In the genomic region with DNA sequence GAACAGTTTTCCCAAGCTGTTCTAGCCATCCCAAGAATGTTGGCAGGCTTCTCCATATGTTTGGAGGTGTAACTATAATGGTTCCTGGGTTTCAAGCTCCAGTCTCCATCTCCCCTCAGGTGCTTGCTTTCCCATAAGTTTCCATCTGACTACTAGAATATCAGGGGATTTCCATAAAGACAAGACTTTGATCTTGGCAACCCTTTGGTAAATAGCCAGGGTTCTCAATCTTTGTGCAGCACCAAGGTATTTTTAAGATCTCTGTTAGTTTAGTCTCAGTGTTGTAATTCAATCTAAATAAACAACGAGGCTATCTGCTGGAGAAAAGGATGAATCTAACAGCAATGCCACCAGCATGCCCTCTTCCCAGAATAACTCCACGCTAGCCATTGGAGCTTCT, we compare ENCODE assay signal across 9 cellular contexts. TPM values are rescaled to one million over a fixed set of nuclear protein-coding genes. Genes with fewer than 3 reads are reported as not detected.
"Had no signal": no experiment of that assay in that cellular context is flagged by ENCODE, and none has a peak within 500 bp of the region (broad histone marks: within the 10 kb centered on the region; RNA-seq: fewer than 3 reads in every experiment).

No MANE protein-coding gene starts in this region.

RNA-seq across cellular contexts. Expression of a gene that starts 56.7 kb away (rescaled TPM):
- total RNA-seq: esophagus mucosa, fibroblast of lung, glomerular endothelial cell, lower lobe of right lung, osteoblast, psoas muscle had no signal
- polyA plus RNA-seq: fibroblast of lung, heart left ventricle, neural cell, psoas muscle, urinary bladder had no signal
